1 cellular context compared by ENCODE assay signal in genomic region chr19:2151339-2152229, GRCh38.
TF ChIP-seq lines count a peak whose summit lies in the region.

TSS of gene AP3D1 (minus strand) at chr19:2151566. CDS start at chr19:2151334, 232 bp downstream.

TF ChIP-seq in K562, 482 proteins besides CTCF, POLR2A, EP300 and RAD21 (continued from another document and continues in another):
- TF ChIP-seq PATZ1 (CRISPR knock-in tag; IDR thresholded peaks at IDR 0.05; ENCODE audit: borderline replicate concordance) = no peak
- peak; percentile 88 to 90 for TF ChIP-seq NRF1 (conservative IDR thresholded peaks at IDR 0.05 in 1 of 2, IDR thresholded peaks at IDR 0.05 in 1 of 2)
- no peak for TF ChIP-seq ZNF586 (CRISPR knock-in tag; conservative IDR thresholded peaks at IDR 0.05)
- no peak for TF ChIP-seq ZNF318 (IDR thresholded peaks at IDR 0.05; ENCODE audit: borderline replicate concordance in 1 of 2, low read depth in 1 of 2)
- peak; percentile 91 for TF ChIP-seq PKNOX1 (IDR thresholded peaks at IDR 0.05)
- TF ChIP-seq ID3 (CRISPR knock-in tag; IDR thresholded peaks at IDR 0.05) = 0 out of 2 replicates have a peak, but pooled peaks have one; percentile 9
- TF ChIP-seq ID3 (tag; IDR thresholded peaks at IDR 0.05) = no peak
- TF ChIP-seq ZMIZ1 (IDR thresholded peaks at IDR 0.05; ENCODE audit: low read depth in 2 of 2, low read length in 2 of 2) = no peak
- no peak for TF ChIP-seq ELK1 (CRISPR knock-in tag; IDR thresholded peaks at IDR 0.05)
- no peak for TF ChIP-seq ZNF696 (CRISPR knock-in tag; conservative IDR thresholded peaks at IDR 0.05)
- no peak for TF ChIP-seq MAFG (tag; conservative IDR thresholded peaks at IDR 0.05)
- TF ChIP-seq L3MBTL2 (IDR thresholded peaks at IDR 0.05) = peak; percentile 77
- peak; percentile 26; the same call in 1 of the 2 replicates for TF ChIP-seq PHF8 (IDR thresholded peaks at IDR 0.05; ENCODE audit: borderline replicate concordance, low read length)
- TF ChIP-seq NUFIP1 (IDR thresholded peaks at IDR 0.05; ENCODE audit: partially characterized antibody) = no peak
- no peak for TF ChIP-seq CBX2 (IDR thresholded peaks at IDR 0.05; ENCODE audit: insufficient read depth, low read length, poor library complexity, severe bottlenecking)
- no peak for TF ChIP-seq ZNF347 (CRISPR knock-in tag; IDR thresholded peaks at IDR 0.05; ENCODE audit: low read depth)
- TF ChIP-seq ZNF407 (IDR thresholded peaks at IDR 0.05; ENCODE audit: low read depth) = no peak
- peak; percentile 87 for TF ChIP-seq MBD2 (IDR thresholded peaks at IDR 0.05; ENCODE audit: borderline replicate concordance, low read depth)
- TF ChIP-seq ZNF79 (CRISPR knock-in tag; IDR thresholded peaks at IDR 0.05; ENCODE audit: low read depth) = no peak
- TF ChIP-seq CHD2 (IDR thresholded peaks at IDR 0.05; ENCODE audit: low read depth, low read length) = no peak; the same call in 1 of the 2 replicates
- TF ChIP-seq ZNF133 (CRISPR knock-in tag; IDR thresholded peaks at IDR 0.05) = no peak
- no peak for TF ChIP-seq CBX8 (IDR thresholded peaks at IDR 0.05; ENCODE audit: borderline replicate concordance, extremely low read depth, low read depth, low read length, poor library complexity, severe bottlenecking)
- TF ChIP-seq ZNF395 (CRISPR knock-in tag; IDR thresholded peaks at IDR 0.05) = peak; percentile 89
